Comparison of ENCODE assay signal across 9 cellular contexts in genomic region chr17:40348562-40349476, GRCh38. TPM values are rescaled to one million over a fixed set of nuclear protein-coding genes. Genes with fewer than 3 reads are reported as not detected.
DNase-seq lines count a peak whose midpoint lies in the region; ATAC-seq, FAIRE-seq and TF ChIP-seq lines count a peak whose summit lies in the region.
"Had no signal": no experiment of that assay in that cellular context is flagged by ENCODE, and none has a peak within 500 bp of the region (broad histone marks: within the 10 kb centered on the region; RNA-seq: fewer than 3 reads in every experiment).

No MANE protein-coding gene starts in this region.

- H3K79me2 ChIP-seq in hepatocyte: peaks cover 69% of the 10 kb centered on the region

- H3K4me1 Mint-ChIP-seq in IgD-negative memory B cell: peaks cover 15 to 43% (median 41%) of the 10 kb centered on the region in 3 donors
- peaks cover 41% of the 10 kb centered on the region for H3K4me1 Mint-ChIP-seq in activated CD4-positive, alpha-beta memory T cell treated with anti-CD3 and anti-CD28 coated beads for 36 hours (ENCODE audit: low read depth)

- POLR2A ChIA-PET in activated CD4-positive, alpha-beta memory T cell treated with anti-CD3 and anti-CD28 coated beads for 36 hours (lab: Charles Lee): interaction anchor here (0.7 kb wide), 1 partner anchor 130 kb away, joined by 3 read pairs; no protein-coding TSS in a partner anchor

- H3K9ac ChIP-seq in skeletal muscle tissue (ENCODE audit: low read depth in 1 of 3, low read length in 3 of 3): peak overlapping the region in 2 of 3 donors; percentile 61 to 76

- H3K27ac Mint-ChIP-seq in IgD-negative memory B cell: peak overlapping the region; percentile 44 to 86 (median 53)
- peak overlapping the region; percentile 34 for H3K27ac Mint-ChIP-seq in activated CD4-positive, alpha-beta memory T cell treated with anti-CD3 and anti-CD28 coated beads for 36 hours

- no peak for TF ChIP-seq POLR2A in GM12891 (IDR thresholded peaks at IDR 0.05; ENCODE audit: low read depth, low read length)

- in situ Hi-C loops in KBM-7 (cut with MboI; ENCODE audit: low pct_unique_long_range_greater_than_20kb, low sequenced_read_pairs): no loop called here

- peak overlapping the region; percentile 96 for H3K4me2 ChIP-seq in hepatocyte

- H3K9me3 ChIP-seq in hepatocyte (ENCODE audit: low read depth): no peaks in the 10 kb centered on the region
- no peaks in the 10 kb centered on the region for H3K9me3 ChIP-seq in skeletal muscle tissue (ENCODE audit: control insufficient read depth in 3 of 3, low read length in 3 of 3)

- H3K27me3 Mint-ChIP-seq in IgD-negative memory B cell: no peaks in the 10 kb centered on the region
- H3K27me3 Mint-ChIP-seq in activated CD4-positive, alpha-beta memory T cell treated with anti-CD3 and anti-CD28 coated beads for 36 hours: no peaks in the 10 kb centered on the region

- H3K9me3 Mint-ChIP-seq in IgD-negative memory B cell: no peaks in the 10 kb centered on the region
- no peaks in the 10 kb centered on the region for H3K9me3 Mint-ChIP-seq in activated CD4-positive, alpha-beta memory T cell treated with anti-CD3 and anti-CD28 coated beads for 36 hours

- no peak overlapping the region for H3K27ac ChIP-seq in hepatocyte
- H3K27ac ChIP-seq in skeletal muscle tissue (ENCODE audit: low read depth, low read length): peak overlapping the region; percentile 62

- H3K4me1 ChIP-seq in hepatocyte (ENCODE audit: insufficient read depth): peaks cover 74% of the 10 kb centered on the region
- peaks cover 77 to 82% (median 81%) of the 10 kb centered on the region in 3 donors for H3K4me1 ChIP-seq in skeletal muscle tissue (ENCODE audit: control insufficient read depth in 3 of 3, insufficient read depth in 3 of 3, low read length in 3 of 3)

- intact Hi-C loops in activated CD4-positive, alpha-beta memory T cell treated with anti-CD3 and anti-CD28 coated beads for 36 hours (cut with micrococcal nuclease): no loop called here

- no peaks in the 10 kb centered on the region for H3K27me3 ChIP-seq in hepatocyte
- no peaks in the 10 kb centered on the region for H3K27me3 ChIP-seq in skeletal muscle tissue (ENCODE audit: control insufficient read depth in 3 of 3, insufficient read depth in 3 of 3, low read length in 3 of 3)

- H3K4me3 Mint-ChIP-seq in IgD-negative memory B cell: peak overlapping the region in 1 of 4 donors; percentile 55
- H3K4me3 Mint-ChIP-seq in activated CD4-positive, alpha-beta memory T cell treated with anti-CD3 and anti-CD28 coated beads for 36 hours: no peak overlapping the region

- no peak for DNase-seq in activated CD4-positive, alpha-beta memory T cell treated with anti-CD3 and anti-CD28 coated beads for 36 hours
- DNase-seq in hepatocyte (ENCODE audit: low spot score) (no peak), DMS114 treated with DMSO at 0.1 percent for 48 hours (lab: John Stamatoyannopoulos, UW; ENCODE audit: unreplicated experiment) (no peak), KBM-7 (no peak), GM12891 (ENCODE audit: insufficient read length, low spot score) (no peak)

- WGBS in hepatocyte (ENCODE audit: low lambda C conversion rate, missing lambda C conversion rate): 85% methylated on average over 17 of the region's 17 CpGs

- no peaks in the 10 kb centered on the region for H3K9me2 ChIP-seq in hepatocyte (replicated peaks; ENCODE audit: insufficient read depth)

- no peak for TF ChIP-seq CTCF in hepatocyte (IDR thresholded peaks at IDR 0.05; ENCODE audit: poor library complexity)

- H2AFZ ChIP-seq in hepatocyte: no peak overlapping the region

- no peak for ATAC-seq in HG02884 (IDR thresholded peaks at IDR 0.05; ENCODE audit: unreplicated experiment)

- FAIRE-seq in GM12891 (lab: Jason Lieb, UNC): no peak
- FAIRE-seq: GM18507 had no signal

- H3K36me3 ChIP-seq in hepatocyte (replicated peaks; ENCODE audit: insufficient read depth, low read depth): no peaks in the 10 kb centered on the region
- H3K36me3 ChIP-seq in skeletal muscle tissue (ENCODE audit: control insufficient read depth in 3 of 3, insufficient read depth in 3 of 3, low read length in 3 of 3): peaks cover 29 to 42% (median 38%) of the 10 kb centered on the region in 3 donors

- peaks cover 38% of the 10 kb centered on the region for H4K20me1 ChIP-seq in hepatocyte (ENCODE audit: insufficient read depth, poor library complexity, severe bottlenecking)

- CTCF ChIA-PET in activated CD4-positive, alpha-beta memory T cell treated with anti-CD3 and anti-CD28 coated beads for 36 hours (lab: Charles Lee): interaction anchor here (0.7 to 2.6 kb wide), 2 partner anchors 32 to 46 kb away, joined by 3 to 8 read pairs; no protein-coding TSS in a partner anchor

- peaks cover 5% of the 10 kb centered on the region for H3K36me3 Mint-ChIP-seq in IgD-negative memory B cell
- peaks cover 15% of the 10 kb centered on the region for H3K36me3 Mint-ChIP-seq in activated CD4-positive, alpha-beta memory T cell treated with anti-CD3 and anti-CD28 coated beads for 36 hours

- H3K4me3 ChIP-seq in hepatocyte: no peak overlapping the region
- peak overlapping the region; percentile 34 to 54 (median 35) for H3K4me3 ChIP-seq in skeletal muscle tissue (ENCODE audit: low read length in 3 of 3)

TF ChIP-seq in GM12891, 5 proteins besides CTCF, POLR2A, EP300 and RAD21:
- no peak for TF ChIP-seq TAF1 (IDR thresholded peaks at IDR 0.05; ENCODE audit: low read depth, low read length)
- no peak for TF ChIP-seq POU2F2 (IDR thresholded peaks at IDR 0.05; ENCODE audit: low read depth, low read length)
- no peak for TF ChIP-seq POLR2AphosphoS5 (IDR thresholded peaks at IDR 0.05; ENCODE audit: low read depth, low read length)
- TF ChIP-seq SPI1 (IDR thresholded peaks at IDR 0.05; ENCODE audit: low read depth, low read length): no peak
- no peak for TF ChIP-seq PAX5 (IDR thresholded peaks at IDR 0.05; ENCODE audit: insufficient read depth, low read length, severe bottlenecking)

RNA-seq across cellular contexts. Expression of gene GJD3, which starts 15.7 kb away (rescaled TPM):
- polyA plus RNA-seq in IgD-negative memory B cell (not detected), hepatocyte (3.3 and 3.8 TPM in 2 replicates)
- total RNA-seq in activated CD4-positive, alpha-beta memory T cell treated with anti-CD3 and anti-CD28 coated beads for 36 hours: under 1 TPM in 1 of 2 experiments, not detected in 1; 0.27 TPM
- total RNA-seq in hepatocyte (0.47 TPM in 1 of 2 replicates, not detected in the other), skeletal muscle tissue (0.52 TPM)
- 0.21 TPM for polyA plus RNA-seq in GM12891 (2012; ENCODE audit: low read depth, missing spikeins)

RNA-seq across cellular contexts. Expression of gene RARA, which starts 39.8 kb away (rescaled TPM):
- polyA plus RNA-seq in IgD-negative memory B cell: 13.7 TPM
- 10 to 100 TPM; 31.2 TPM for total RNA-seq in activated CD4-positive, alpha-beta memory T cell treated with anti-CD3 and anti-CD28 coated beads for 36 hours
- 19.2 and 30.0 TPM in 2 replicates for total RNA-seq in hepatocyte
- polyA plus RNA-seq in hepatocyte: 33.1 and 34.4 TPM in 2 replicates
- 17.2 TPM for total RNA-seq in skeletal muscle tissue
- polyA plus RNA-seq in GM12891 (2012; ENCODE audit: low read depth, missing spikeins): 24.8 TPM
